ENCODE assay signal across 8 cellular contexts in genomic region chr4:41644288-41644914, GRCh38.
DNase-seq lines count a peak whose midpoint lies in the region; ATAC-seq and TF ChIP-seq lines count a peak whose summit lies in the region.

No MANE protein-coding gene starts in this region.

- H3K4me3 Mint-ChIP-seq in stimulated activated memory B cell treated with anti-CD40 and anti-IgM and Interleukin-4, amounts not matched to agents 10 μg/mL and 1 μg/mL and 100 μg/mL, for 72 hours = no peak overlapping the region

- H3K4me1 Mint-ChIP-seq in stimulated activated memory B cell treated with anti-CD40 and anti-IgM and Interleukin-4, amounts not matched to agents 10 μg/mL and 1 μg/mL and 100 μg/mL, for 72 hours = peaks cover 18% of the 10 kb centered on the region

- no peak for ATAC-seq in HG03520 (IDR thresholded peaks at IDR 0.05; ENCODE audit: unreplicated experiment)
- no peak for ATAC-seq in stimulated activated memory B cell treated with anti-CD40 and anti-IgM and Interleukin-4, amounts not matched to agents 10 μg/mL and 1 μg/mL and 100 μg/mL, for 72 hours

- no peak overlapping the region for H3K4me3 ChIP-seq in WI38 (ENCODE audit: low read depth, low read length)
- H3K4me3 ChIP-seq in effector memory CD4-positive, alpha-beta T cell (ENCODE audit: insufficient read depth, low read depth, low read length, poor library complexity, severe bottlenecking) = no peak overlapping the region

- no peaks in the 10 kb centered on the region for H3K27me3 ChIP-seq in effector memory CD4-positive, alpha-beta T cell (replicated peaks; ENCODE audit: control insufficient read depth, insufficient read depth, low read length, poor library complexity, severe bottlenecking)

- no peaks in the 10 kb centered on the region for H3K9me3 ChIP-seq in effector memory CD4-positive, alpha-beta T cell (ENCODE audit: control insufficient read depth, low read length)

- no peaks in the 10 kb centered on the region for H3K4me1 ChIP-seq in effector memory CD4-positive, alpha-beta T cell (ENCODE audit: control insufficient read depth, insufficient read depth, low read length, poor library complexity, severe bottlenecking)

- H3K36me3 ChIP-seq in effector memory CD4-positive, alpha-beta T cell (ENCODE audit: control insufficient read depth, insufficient read depth, low read length) = no peaks in the 10 kb centered on the region

- no peaks in the 10 kb centered on the region for H3K36me3 Mint-ChIP-seq in stimulated activated memory B cell treated with anti-CD40 and anti-IgM and Interleukin-4, amounts not matched to agents 10 μg/mL and 1 μg/mL and 100 μg/mL, for 72 hours

- no peak overlapping the region for H3K27ac ChIP-seq in effector memory CD4-positive, alpha-beta T cell (ENCODE audit: insufficient read depth, low read length, poor library complexity, severe bottlenecking)

- TF ChIP-seq CTCF in GM12874 (IDR thresholded peaks at IDR 0.05; ENCODE audit: insufficient read depth, low read depth, low read length) = peak; percentile 74
- TF ChIP-seq CTCF in WI38 (IDR thresholded peaks at IDR 0.05; ENCODE audit: low read depth, low read length) = peak; percentile 36; the same call in 1 of the 2 replicates

- DNase-seq in germinal center (ENCODE audit: low spot score) (peak; percentile 15), nucleus accumbens (lab: John Stamatoyannopoulos, UW) (peak in 54 of 56 donors; percentile 4 to 88 (median 72)), DMS153 (lab: John Stamatoyannopoulos, UW) (no peak)
- no peak for DNase-seq in effector memory CD4-positive, alpha-beta T cell

- H3K27me3 Mint-ChIP-seq in stimulated activated memory B cell treated with anti-CD40 and anti-IgM and Interleukin-4, amounts not matched to agents 10 μg/mL and 1 μg/mL and 100 μg/mL, for 72 hours = peaks cover 15% of the 10 kb centered on the region

- H3K9me3 Mint-ChIP-seq in stimulated activated memory B cell treated with anti-CD40 and anti-IgM and Interleukin-4, amounts not matched to agents 10 μg/mL and 1 μg/mL and 100 μg/mL, for 72 hours = peaks cover 3% of the 10 kb centered on the region

- no peak overlapping the region for H3K27ac Mint-ChIP-seq in stimulated activated memory B cell treated with anti-CD40 and anti-IgM and Interleukin-4, amounts not matched to agents 10 μg/mL and 1 μg/mL and 100 μg/mL, for 72 hours

Comparison
In these comparisons a context has a peak if more than half of its experiments do, and no peak if none do; other contexts are left out.
1. DNase-seq: peak in germinal center (single experiment) and nucleus accumbens (54 of 56); none in DMS153 (single experiment) and effector memory CD4-positive, alpha-beta T cell (0 of 3).